39 cellular contexts compared by ENCODE assay signal in genomic region chrX:48154796-48155195, GRCh38. TPM values are rescaled to one million over a fixed set of nuclear protein-coding genes. Genes with fewer than 3 reads are reported as not detected.
"Had no signal": no experiment of that assay in that cellular context is flagged by ENCODE, and none has a peak within 500 bp of the region (broad histone marks: within the 10 kb centered on the region; RNA-seq: fewer than 3 reads in every experiment).

No MANE protein-coding gene starts in this region.

- H3K9me3 ChIP-seq: MG63 had no signal

- DNase-seq: Karpas-422, Kasumi-1, MG63, MM.1S, MV-4-11, NCI-H1048, NCI-H1092, NCI-H1092 treated with DMSO at 0.1 percent for 48 hours, NCI-H1105, NCI-H1105 treated with DMSO at 0.1 percent for 48 hours, NCI-H1417, NCI-H1417 treated with DMSO at 0.1 percent for 48 hours, NCI-H1436, NCI-H1436 treated with DMSO at 0.1 percent for 48 hours, NCI-H146, NCI-H1694, NCI-H1694 treated with DMSO at 0.1 percent for 48 hours, NCI-H187, NCI-H187 treated with DMSO at 0.1 percent for 48 hours, NCI-H1930, NCI-H2029, NCI-H2029 treated with DMSO at 0.1 percent for 48 hours, NCI-H2081, NCI-H2081 treated with DMSO at 0.1 percent for 48 hours, NCI-H2107, NCI-H2171, NCI-H2171 treated with DMSO at 0.1 percent for 48 hours, NCI-H2227 treated with DMSO at 0.1 percent for 48 hours, NCI-H226, NCI-H345, NCI-H446, NCI-H446 treated with DMSO at 0.1 percent for 48 hours, NCI-H510A, NCI-H510A treated with DMSO at 0.1 percent for 48 hours, NCI-H524 had no signal

- H3K36me3 ChIP-seq: MG63 had no signal

- H3K27me3 ChIP-seq: MG63 had no signal

- H3K4me3 ChIP-seq: MG63 had no signal

RNA-seq across cellular contexts. Expression of gene SPACA5B, which starts 24.4 kb away (rescaled TPM):
- total RNA-seq: LHCN-M2, M059J, MCF 10A, NCI-H460 had no signal

RNA-seq across cellular contexts. Expression of gene SSX5, which starts 41.8 kb away (rescaled TPM):
- total RNA-seq: LHCN-M2, M059J, MCF 10A, NCI-H460 had no signal
